In genomic region chr12:54324617-54325441, GRCh38 we compare ENCODE assay signal across 8 cellular contexts. TPM values are rescaled to one million over a fixed set of nuclear protein-coding genes. Genes with fewer than 3 reads are reported as not detected.
DNase-seq lines count a peak whose midpoint lies in the region; ATAC-seq and TF ChIP-seq lines count a peak whose summit lies in the region.

COPZ1 (plus strand) TSS chr12:54325131; CDS start chr12:54325164, 33 bp downstream.

- no peaks in the 10 kb centered on the region for H3K36me3 ChIP-seq in colonic mucosa

- H3K4me3 ChIP-seq in colonic mucosa: peak within 1 kb of the TSS; percentile 78

- peak; percentile 65 to 100 (median 94) for DNase-seq in C1 segment of cervical spinal cord (lab: John Stamatoyannopoulos, UW)
- peak; percentile 99 to 100 for DNase-seq in NCI-H526 (lab: John Stamatoyannopoulos, UW)
- peak; percentile 95 for DNase-seq in activated CD4-positive, alpha-beta T cell treated with anti-CD3 and anti-CD28 coated beads for 48 hours
- peak; percentile 97 for DNase-seq in colonic mucosa
- DNase-seq in stimulated activated CD4-positive, alpha-beta T cell treated with anti-CD3 and anti-CD28 coated beads, Interleukin-1b, Interleukin-23, amount 100 ng/mL, for 4 hours (ENCODE audit: low read depth in 2 of 2): peak; percentile 77 to 84

- H3K27me3 ChIP-seq in colonic mucosa: no peaks in the 10 kb centered on the region
- H3K27me3 ChIP-seq in layer of hippocampus (ENCODE audit: control insufficient read depth, insufficient read depth, low read length): no peaks in the 10 kb centered on the region

- ATAC-seq in GM19324 (IDR thresholded peaks at IDR 0.05; ENCODE audit: low FRiP score, unreplicated experiment) (peak; percentile 98), HG03469 (IDR thresholded peaks at IDR 0.05; ENCODE audit: unreplicated experiment) (peak; percentile 99)

- peak within 1 kb of the TSS; percentile 60 to 82 for H3K9ac ChIP-seq in colonic mucosa (ENCODE audit: low read depth in 2 of 2, low read length in 2 of 2)

- H3K27ac ChIP-seq in colonic mucosa (peak within 1 kb of the TSS; percentile 79), layer of hippocampus (ENCODE audit: low read depth, low read length) (peak within 1 kb of the TSS; percentile 89)

- peaks cover 20% of the 10 kb centered on the region for H3K4me1 ChIP-seq in colonic mucosa

- intact Hi-C loops in colonic mucosa (cut with DNase I): loop anchor here (5.0 kb wide), 1 partner anchor 33 kb away; no protein-coding TSS in a partner anchor

- no peaks in the 10 kb centered on the region for H3K9me3 ChIP-seq in colonic mucosa

- peak; percentile 75 for TF ChIP-seq CTCF in colonic mucosa (IDR thresholded peaks at IDR 0.05)

RNA-seq across cellular contexts. Expression of gene COPZ1, which starts in this region (rescaled TPM):
- 100 to 1,000 TPM; 164 to 173 TPM for total RNA-seq in colonic mucosa

Comparison
In these comparisons a context has a peak if more than half of its experiments do, and no peak if none do; other contexts are left out.
1. Peak in every context shown above with its lines: DNase-seq, ATAC-seq, H3K4me3 ChIP-seq and H3K27ac ChIP-seq.